ENCODE assay signal across 1 cellular context in the genomic region with DNA sequence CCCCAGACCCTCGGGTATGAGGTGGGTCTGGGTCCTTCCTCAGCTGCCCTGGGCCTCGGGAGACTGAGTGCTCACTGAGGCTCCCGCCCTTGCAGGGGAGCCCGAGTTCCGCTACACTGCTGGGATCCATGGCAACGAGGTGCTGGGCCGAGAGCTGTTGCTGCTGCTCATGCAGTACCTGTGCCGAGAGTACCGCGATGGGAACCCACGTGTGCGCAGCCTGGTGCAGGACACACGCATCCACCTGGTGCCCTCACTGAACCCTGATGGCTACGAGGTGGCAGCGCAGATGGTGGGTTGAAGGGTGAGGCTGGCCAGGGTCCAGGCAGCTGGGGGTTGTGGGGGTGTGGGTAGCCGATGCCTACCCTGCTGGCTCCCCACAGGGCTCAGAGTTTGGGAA.
TF ChIP-seq lines count a peak whose summit lies in the region.

No MANE protein-coding gene starts in this region.

TF ChIP-seq in HepG2, 621 proteins besides CTCF, POLR2A, EP300 and RAD21:
- no peak for TF ChIP-seq ZNF7 (CRISPR knock-in tag; IDR thresholded peaks at IDR 0.05)
- TF ChIP-seq TMF1 (CRISPR knock-in tag; IDR thresholded peaks at IDR 0.05; ENCODE audit: low read depth) = no peak
- TF ChIP-seq NCOA1 (CRISPR knock-in tag; IDR thresholded peaks at IDR 0.05) = no peak
- no peak for TF ChIP-seq ZNF136 (CRISPR knock-in tag; IDR thresholded peaks at IDR 0.05; ENCODE audit: low read depth)
- TF ChIP-seq, protein P1, sequence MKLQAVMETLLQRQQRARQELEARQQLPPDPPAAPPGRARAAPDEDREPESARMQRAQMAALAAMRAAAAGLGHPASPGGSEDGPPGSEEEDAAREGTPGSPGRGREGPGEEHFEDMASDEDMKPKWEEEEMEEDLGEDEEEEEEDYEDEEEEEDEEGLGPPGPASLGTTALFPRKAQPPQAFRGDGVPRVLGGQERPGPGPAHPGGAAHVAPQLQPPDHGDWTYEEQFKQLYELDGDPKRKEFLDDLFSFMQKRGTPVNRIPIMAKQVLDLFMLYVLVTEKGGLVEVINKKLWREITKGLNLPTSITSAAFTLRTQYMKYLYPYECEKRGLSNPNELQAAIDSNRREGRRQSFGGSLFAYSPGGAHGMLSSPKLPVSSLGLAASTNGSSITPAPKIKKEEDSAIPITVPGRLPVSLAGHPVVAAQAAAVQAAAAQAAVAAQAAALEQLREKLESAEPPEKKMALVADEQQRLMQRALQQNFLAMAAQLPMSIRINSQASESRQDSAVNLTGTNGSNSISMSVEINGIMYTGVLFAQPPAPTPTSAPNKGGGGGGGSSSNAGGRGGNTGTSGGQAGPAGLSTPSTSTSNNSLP (IDR thresholded peaks at IDR 0.05; ENCODE audit: low read depth, low read length) = no peak
- TF ChIP-seq NFIC (IDR thresholded peaks at IDR 0.05; ENCODE audit: low read length) = no peak
- TF ChIP-seq, protein P2, sequence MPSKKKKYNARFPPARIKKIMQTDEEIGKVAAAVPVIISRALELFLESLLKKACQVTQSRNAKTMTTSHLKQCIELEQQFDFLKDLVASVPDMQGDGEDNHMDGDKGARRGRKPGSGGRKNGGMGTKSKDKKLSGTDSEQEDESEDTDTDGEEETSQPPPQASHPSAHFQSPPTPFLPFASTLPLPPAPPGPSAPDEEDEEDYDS (CRISPR knock-in tag; IDR thresholded peaks at IDR 0.05) = no peak
- no peak for TF ChIP-seq ZNF484 (CRISPR knock-in tag; IDR thresholded peaks at IDR 0.05; ENCODE audit: borderline replicate concordance, low read depth)
- TF ChIP-seq, protein P3, sequence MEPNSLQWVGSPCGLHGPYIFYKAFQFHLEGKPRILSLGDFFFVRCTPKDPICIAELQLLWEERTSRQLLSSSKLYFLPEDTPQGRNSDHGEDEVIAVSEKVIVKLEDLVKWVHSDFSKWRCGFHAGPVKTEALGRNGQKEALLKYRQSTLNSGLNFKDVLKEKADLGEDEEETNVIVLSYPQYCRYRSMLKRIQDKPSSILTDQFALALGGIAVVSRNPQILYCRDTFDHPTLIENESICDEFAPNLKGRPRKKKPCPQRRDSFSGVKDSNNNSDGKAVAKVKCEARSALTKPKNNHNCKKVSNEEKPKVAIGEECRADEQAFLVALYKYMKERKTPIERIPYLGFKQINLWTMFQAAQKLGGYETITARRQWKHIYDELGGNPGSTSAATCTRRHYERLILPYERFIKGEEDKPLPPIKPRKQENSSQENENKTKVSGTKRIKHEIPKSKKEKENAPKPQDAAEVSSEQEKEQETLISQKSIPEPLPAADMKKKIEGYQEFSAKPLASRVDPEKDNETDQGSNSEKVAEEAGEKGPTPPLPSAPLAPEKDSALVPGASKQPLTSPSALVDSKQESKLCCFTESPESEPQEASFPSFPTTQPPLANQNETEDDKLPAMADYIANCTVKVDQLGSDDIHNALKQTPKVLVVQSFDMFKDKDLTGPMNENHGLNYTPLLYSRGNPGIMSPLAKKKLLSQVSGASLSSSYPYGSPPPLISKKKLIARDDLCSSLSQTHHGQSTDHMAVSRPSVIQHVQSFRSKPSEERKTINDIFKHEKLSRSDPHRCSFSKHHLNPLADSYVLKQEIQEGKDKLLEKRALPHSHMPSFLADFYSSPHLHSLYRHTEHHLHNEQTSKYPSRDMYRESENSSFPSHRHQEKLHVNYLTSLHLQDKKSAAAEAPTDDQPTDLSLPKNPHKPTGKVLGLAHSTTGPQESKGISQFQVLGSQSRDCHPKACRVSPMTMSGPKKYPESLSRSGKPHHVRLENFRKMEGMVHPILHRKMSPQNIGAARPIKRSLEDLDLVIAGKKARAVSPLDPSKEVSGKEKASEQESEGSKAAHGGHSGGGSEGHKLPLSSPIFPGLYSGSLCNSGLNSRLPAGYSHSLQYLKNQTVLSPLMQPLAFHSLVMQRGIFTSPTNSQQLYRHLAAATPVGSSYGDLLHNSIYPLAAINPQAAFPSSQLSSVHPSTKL (CRISPR knock-in tag; IDR thresholded peaks at IDR 0.05) = no peak
- no peak for TF ChIP-seq ZNF3 (CRISPR knock-in tag; IDR thresholded peaks at IDR 0.05)
- no peak for TF ChIP-seq CCDC6 (CRISPR knock-in tag; IDR thresholded peaks at IDR 0.05)
- TF ChIP-seq, protein P4, sequence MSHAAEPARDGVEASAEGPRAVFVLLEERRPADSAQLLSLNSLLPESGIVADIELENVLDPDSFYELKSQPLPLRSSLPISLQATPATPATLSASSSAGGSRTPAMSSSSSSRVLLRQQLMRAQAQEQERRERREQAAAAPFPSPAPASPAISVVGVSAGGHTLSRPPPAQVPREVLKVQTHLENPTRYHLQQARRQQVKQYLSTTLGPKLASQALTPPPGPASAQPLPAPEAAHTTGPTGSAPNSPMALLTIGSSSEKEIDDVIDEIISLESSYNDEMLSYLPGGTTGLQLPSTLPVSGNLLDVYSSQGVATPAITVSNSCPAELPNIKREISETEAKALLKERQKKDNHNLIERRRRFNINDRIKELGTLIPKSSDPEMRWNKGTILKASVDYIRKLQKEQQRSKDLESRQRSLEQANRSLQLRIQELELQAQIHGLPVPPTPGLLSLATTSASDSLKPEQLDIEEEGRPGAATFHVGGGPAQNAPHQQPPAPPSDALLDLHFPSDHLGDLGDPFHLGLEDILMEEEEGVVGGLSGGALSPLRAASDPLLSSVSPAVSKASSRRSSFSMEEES (CRISPR knock-in tag; IDR thresholded peaks at IDR 0.05) = no peak
- no peak for TF ChIP-seq ZNF841 (CRISPR knock-in tag; IDR thresholded peaks at IDR 0.05; ENCODE audit: borderline replicate concordance)
- TF ChIP-seq, protein P5, sequence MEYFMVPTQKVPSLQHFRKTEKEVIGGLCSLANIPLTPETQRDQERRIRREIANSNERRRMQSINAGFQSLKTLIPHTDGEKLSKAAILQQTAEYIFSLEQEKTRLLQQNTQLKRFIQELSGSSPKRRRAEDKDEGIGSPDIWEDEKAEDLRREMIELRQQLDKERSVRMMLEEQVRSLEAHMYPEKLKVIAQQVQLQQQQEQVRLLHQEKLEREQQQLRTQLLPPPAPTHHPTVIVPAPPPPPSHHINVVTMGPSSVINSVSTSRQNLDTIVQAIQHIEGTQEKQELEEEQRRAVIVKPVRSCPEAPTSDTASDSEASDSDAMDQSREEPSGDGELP (IDR thresholded peaks at IDR 0.05; ENCODE audit: borderline replicate concordance, low read depth) = no peak
- TF ChIP-seq XBP1 (CRISPR knock-in tag; IDR thresholded peaks at IDR 0.05) = no peak
- no peak for TF ChIP-seq ARNT2 (CRISPR knock-in tag; IDR thresholded peaks at IDR 0.05; ENCODE audit: low read depth)
- TF ChIP-seq ZNF460 (CRISPR knock-in tag; IDR thresholded peaks at IDR 0.05; ENCODE audit: borderline replicate concordance) = no peak
- TF ChIP-seq ZNF780A (CRISPR knock-in tag; IDR thresholded peaks at IDR 0.05) = no peak
- TF ChIP-seq, protein P6, sequence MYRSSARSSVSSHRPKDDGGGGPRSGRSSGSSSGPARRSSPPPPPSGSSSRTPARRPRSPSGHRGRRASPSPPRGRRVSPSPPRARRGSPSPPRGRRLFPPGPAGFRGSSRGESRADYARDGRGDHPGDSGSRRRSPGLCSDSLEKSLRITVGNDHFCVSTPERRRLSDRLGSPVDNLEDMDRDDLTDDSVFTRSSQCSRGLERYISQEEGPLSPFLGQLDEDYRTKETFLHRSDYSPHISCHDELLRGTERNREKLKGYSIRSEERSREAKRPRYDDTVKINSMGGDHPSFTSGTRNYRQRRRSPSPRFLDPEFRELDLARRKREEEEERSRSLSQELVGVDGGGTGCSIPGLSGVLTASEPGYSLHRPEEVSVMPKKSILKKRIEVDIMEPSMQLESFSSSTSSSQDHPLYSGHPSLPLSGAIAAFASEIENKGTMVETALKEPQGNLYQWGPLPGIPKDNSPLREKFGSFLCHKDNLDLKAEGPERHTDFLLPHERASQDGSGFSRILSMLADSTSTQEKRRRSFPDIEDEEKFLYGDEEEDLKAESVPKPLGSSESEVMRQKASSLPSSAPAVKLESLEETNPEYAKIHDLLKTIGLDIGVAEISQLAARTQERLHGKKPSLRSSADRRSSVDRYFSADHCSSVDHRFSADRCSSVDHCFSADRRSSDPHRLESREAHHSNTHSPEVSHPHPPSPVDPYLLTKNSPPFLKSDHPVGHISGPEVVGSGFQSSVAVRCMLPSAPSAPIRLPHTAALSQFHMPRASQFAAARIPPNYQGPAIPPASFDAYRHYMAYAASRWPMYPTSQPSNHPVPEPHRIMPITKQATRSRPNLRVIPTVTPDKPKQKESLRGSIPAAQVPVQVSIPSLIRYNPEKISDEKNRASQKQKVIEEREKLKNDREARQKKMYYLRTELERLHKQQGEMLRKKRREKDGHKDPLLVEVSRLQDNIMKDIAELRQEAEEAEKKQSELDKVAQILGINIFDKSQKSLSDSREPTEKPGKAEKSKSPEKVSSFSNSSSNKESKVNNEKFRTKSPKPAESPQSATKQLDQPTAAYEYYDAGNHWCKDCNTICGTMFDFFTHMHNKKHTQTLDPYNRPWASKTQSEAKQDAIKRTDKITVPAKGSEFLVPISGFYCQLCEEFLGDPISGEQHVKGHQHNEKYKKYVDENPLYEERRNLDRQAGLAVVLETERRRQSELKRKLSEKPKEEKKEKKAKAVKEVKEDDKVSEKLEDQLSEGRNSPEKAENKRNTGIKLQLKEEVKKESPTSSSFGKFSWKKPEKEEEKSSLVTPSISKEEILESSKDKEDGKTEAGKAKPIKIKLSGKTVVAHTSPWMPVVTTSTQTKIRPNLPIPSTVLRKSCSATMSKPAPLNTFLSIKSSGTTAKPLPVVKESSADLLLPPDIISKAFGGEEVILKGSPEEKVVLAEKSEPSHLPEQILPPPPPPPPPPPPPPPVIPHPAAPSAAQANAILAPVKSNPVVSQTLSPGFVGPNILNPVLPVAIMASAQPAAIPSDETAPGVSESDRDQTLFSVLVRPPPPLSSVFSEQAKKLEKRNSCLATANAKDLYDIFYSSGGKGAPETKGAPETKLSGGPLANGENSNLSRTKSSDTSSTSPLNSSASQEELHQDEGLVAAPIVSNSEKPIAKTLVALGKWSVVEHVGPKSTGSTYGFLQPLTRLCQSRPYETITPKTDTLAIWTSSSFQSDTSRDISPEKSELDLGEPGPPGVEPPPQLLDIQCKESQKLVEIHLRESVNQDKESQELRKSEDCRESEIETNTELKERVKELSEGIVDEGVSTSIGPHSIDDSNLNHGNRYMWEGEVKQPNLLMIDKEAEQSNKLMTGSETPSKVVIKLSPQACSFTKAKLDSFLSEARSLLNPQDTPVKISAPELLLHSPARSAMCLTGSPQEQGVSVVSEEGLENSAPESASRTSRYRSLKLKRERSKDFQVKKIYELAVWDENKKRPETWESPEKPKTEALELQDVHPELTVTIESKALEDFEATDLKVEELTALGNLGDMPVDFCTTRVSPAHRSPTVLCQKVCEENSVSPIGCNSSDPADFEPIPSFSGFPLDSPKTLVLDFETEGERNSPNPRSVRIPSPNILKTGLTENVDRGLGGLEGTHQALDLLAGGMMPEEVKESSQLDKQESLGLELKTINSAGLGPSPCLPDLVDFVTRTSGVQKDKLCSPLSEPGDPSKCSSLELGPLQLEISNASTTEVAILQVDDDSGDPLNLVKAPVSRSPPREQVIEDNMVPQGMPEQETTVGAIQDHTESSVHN (CRISPR knock-in tag; IDR thresholded peaks at IDR 0.05) = no peak
TF ChIP-seq in HepG2: peak in this region for 0.
